Comparison of ENCODE assay signal across 9 cellular contexts in genomic region chr9:76810377-76810957, GRCh38. TPM values are rescaled to one million over a fixed set of nuclear protein-coding genes. Genes with fewer than 3 reads are reported as not detected.
DNase-seq lines count a peak whose midpoint lies in the region; TF ChIP-seq lines count a peak whose summit lies in the region.
"Had no signal": no experiment of that assay in that cellular context is flagged by ENCODE, and none has a peak within 500 bp of the region (broad histone marks: within the 10 kb centered on the region; RNA-seq: fewer than 3 reads in every experiment).

No MANE protein-coding gene starts in this region.

- no peaks in the 10 kb centered on the region for H3K36me3 Mint-ChIP-seq in HFFc6 (ENCODE audit: low read depth)
- H3K36me3 Mint-ChIP-seq in glutamatergic neuron (ENCODE audit: unreplicated experiment), result no peaks in the 10 kb centered on the region

- H3K27me3 Mint-ChIP-seq in HFFc6 (ENCODE audit: insufficient read depth) (peaks cover 15% of the 10 kb centered on the region), glutamatergic neuron (ENCODE audit: unreplicated experiment) (peaks cover 2% of the 10 kb centered on the region)

- H3K4me3 ChIP-seq in WI38 (ENCODE audit: low read depth, low read length), result no peak overlapping the region

- H3K9me3 Mint-ChIP-seq in HFFc6 (no peaks in the 10 kb centered on the region), glutamatergic neuron (ENCODE audit: unreplicated experiment) (no peaks in the 10 kb centered on the region)

- no peaks in the 10 kb centered on the region; the same call in 1 of the 2 replicates for H3K4me1 Mint-ChIP-seq in HFFc6 (ENCODE audit: low read depth)
- H3K4me1 Mint-ChIP-seq in glutamatergic neuron (ENCODE audit: low read depth, unreplicated experiment), result peaks cover 10% of the 10 kb centered on the region

- DNase-seq in A172 (ENCODE audit: low spot score), result peak; percentile 76
- peak; percentile 64 for DNase-seq in GM03348 (ENCODE audit: low spot score)
- peak; percentile 51 for DNase-seq in HFFc6
- DNase-seq in NCI-H146 treated with DMSO at 0.1 percent for 48 hours (lab: John Stamatoyannopoulos, UW; ENCODE audit: unreplicated experiment), result peak; percentile 37
- peak; percentile 42 for DNase-seq in glutamatergic neuron
- peak; percentile 20 for DNase-seq in pulmonary artery endothelial cell (ENCODE audit: low read depth, low spot score)
- no peak for DNase-seq in KG1 (lab: John Stamatoyannopoulos, UW)

- TF ChIP-seq CTCF in HFFc6 (IDR thresholded peaks at IDR 0.05) (peak; percentile 96), WI38 (IDR thresholded peaks at IDR 0.05; ENCODE audit: low read depth, low read length) (peak; percentile 85), glutamatergic neuron (IDR thresholded peaks at IDR 0.05; ENCODE audit: partially characterized antibody, unreplicated experiment) (peak; percentile 84)

- H3K4me3 Mint-ChIP-seq in HFFc6, result no peak overlapping the region
- no peak overlapping the region for H3K4me3 Mint-ChIP-seq in glutamatergic neuron (ENCODE audit: unreplicated experiment)

- H3K27ac Mint-ChIP-seq in HFFc6 (no peak overlapping the region), glutamatergic neuron (ENCODE audit: unreplicated experiment) (no peak overlapping the region)

RNA-seq across cellular contexts. Expression of gene PCA3, which starts 46.2 kb away (rescaled TPM):
- total RNA-seq in A172 (2014; rRNA removed; shearing (Covaris generic)), result not detected in 2 replicates
- total RNA-seq in HFFc6 (2021; fragmentation: NEBNext Ultra II Directional; extraction: Animal tissue kit (Norgen Biotek cat#: 25700)), result not detected
- total RNA-seq in glutamatergic neuron (ENCODE audit: unreplicated experiment), result not detected
- 0.79 and 1.2 TPM in 2 replicates for total RNA-seq in pulmonary artery endothelial cell
- total RNA-seq: lower leg skin had no signal
